18 cellular contexts compared by ENCODE assay signal in genomic region chr6:48671506-48671905, GRCh38.
A peak's percentile ranks its signal among the peaks of the same experiment; 100 is the strongest.
DNase-seq lines count a peak whose midpoint lies in the region; ATAC-seq and TF ChIP-seq lines count a peak whose summit lies in the region.
"Had no signal": no experiment of that assay in that cellular context is flagged by ENCODE, and none has a peak within 500 bp of the region (broad histone marks: within the 10 kb centered on the region; RNA-seq: fewer than 3 reads in every experiment).

No MANE protein-coding gene starts in this region.

- H2BK120ac ChIP-seq in neuronal stem cell (ENCODE audit: low read depth, low read length) = no peak overlapping the region

- no peak overlapping the region for H2BK5ac ChIP-seq in neuronal stem cell (ENCODE audit: low read length)

- H3K4me1 ChIP-seq in foreskin keratinocyte (peaks cover 5% of the 10 kb centered on the region), neuronal stem cell (ENCODE audit: control insufficient read depth in 2 of 2, insufficient read depth in 1 of 2, low read depth in 1 of 2, low read length in 2 of 2) (no peaks in the 10 kb centered on the region)
- H3K4me1 ChIP-seq: A549; BLaER1 treated with 17β-estradiol and CSF1 and Interleukin-3, amounts not matched to agents 10 nM and 100 nM had no signal

- H3K4me3 ChIP-seq in cardiac fibroblast (replicated peaks in 1 of 2; ENCODE audit: low read depth in 2 of 2, low read length in 2 of 2) (no peak overlapping the region), neuronal stem cell (ENCODE audit: low read length in 2 of 2) (no peak overlapping the region)
- H3K4me3 ChIP-seq: A549; BLaER1 treated with 17β-estradiol and CSF1 and Interleukin-3, amounts not matched to agents 10 nM and 100 nM had no signal

- no peak overlapping the region for H2AFZ ChIP-seq in neuronal stem cell (ENCODE audit: low read length)

- no peak overlapping the region for H3K4ac ChIP-seq in neuronal stem cell (ENCODE audit: low read length)

- no peak overlapping the region for H3K18ac ChIP-seq in neuronal stem cell (ENCODE audit: low read length)

- no peak overlapping the region for H4K91ac ChIP-seq in neuronal stem cell (ENCODE audit: low read depth, low read length, poor library complexity)

- DNase-seq in ELR (ENCODE audit: low read depth) (peak; percentile 21), M059J (ENCODE audit: low read depth) (peak; percentile 16), cardiac fibroblast (ENCODE audit: low read depth in 2 of 2) (peak; percentile 11 to 18), foreskin keratinocyte (peak; percentile 28 to 39), neuronal stem cell (ENCODE audit: low spot score) (no peak), NCI-H2227 treated with DMSO at 0.1 percent for 48 hours (lab: John Stamatoyannopoulos, UW) (no peak)
- no peak for DNase-seq in stimulated activated CD4-positive, alpha-beta T cell treated with anti-CD3 and anti-CD28 coated beads, Interleukin-2, amount 100 ng/mL, for 24 hours
- DNase-seq: Calu3; CD8-positive, alpha-beta T cell; DMS53; NCI-H1105 treated with DMSO at 0.1 percent for 48 hours; NCI-H1694; NCI-H524; RPMI8226; SIG-M5 had no signal

- no peak overlapping the region for H3K4me2 ChIP-seq in neuronal stem cell (ENCODE audit: insufficient read depth, low read length, poor library complexity, severe bottlenecking)
- H3K4me2 ChIP-seq: A549; BLaER1 treated with 17β-estradiol and CSF1 and Interleukin-3, amounts not matched to agents 10 nM and 100 nM had no signal

- WGBS in neuronal stem cell (ENCODE audit: extremely low coverage in 2 of 2, insufficient read length in 2 of 2, insufficient replicate concordance in 1 of 2), 2 donors = no CpG with 5 or more reads among the region's 1 CpG

- TF ChIP-seq CTCF in cardiac fibroblast (IDR thresholded peaks at IDR 0.05; ENCODE audit: low read depth, low read length) = no peak
- no peak for TF ChIP-seq CTCF in foreskin keratinocyte (conservative IDR thresholded peaks at IDR 0.05)

- H3K36me3 ChIP-seq in neuronal stem cell (replicated peaks in 1 of 2; ENCODE audit: control insufficient read depth in 2 of 2, insufficient read depth in 2 of 2, low read length in 2 of 2) = no peaks in the 10 kb centered on the region
- H3K36me3 ChIP-seq: BLaER1 treated with 17β-estradiol and CSF1 and Interleukin-3, amounts not matched to agents 10 nM and 100 nM had no signal

- H3K79me1 ChIP-seq in neuronal stem cell (ENCODE audit: low read depth, low read length) = no peaks in the 10 kb centered on the region

- H4K8ac ChIP-seq in neuronal stem cell (ENCODE audit: low read depth, low read length) = no peak overlapping the region

- no peaks in the 10 kb centered on the region for H3K9me3 ChIP-seq in neuronal stem cell (replicated peaks in 1 of 2; ENCODE audit: control insufficient read depth in 2 of 2, insufficient read depth in 1 of 2, low read depth in 1 of 2, low read length in 2 of 2)
- H3K9me3 ChIP-seq: A549; BLaER1 treated with 17β-estradiol and CSF1 and Interleukin-3, amounts not matched to agents 10 nM and 100 nM had no signal

- no peak overlapping the region for H3K14ac ChIP-seq in neuronal stem cell (ENCODE audit: low read length)

- H2AK5ac ChIP-seq in neuronal stem cell (ENCODE audit: low read depth, low read length) = no peak overlapping the region

- no peak overlapping the region for H3K27ac ChIP-seq in foreskin keratinocyte
- H3K27ac ChIP-seq in neuronal stem cell (replicated peaks; ENCODE audit: low read length) = no peak overlapping the region
- H3K27ac ChIP-seq: A549; BLaER1 treated with 17β-estradiol and CSF1 and Interleukin-3, amounts not matched to agents 10 nM and 100 nM had no signal

- no peak overlapping the region for H3K23ac ChIP-seq in neuronal stem cell (ENCODE audit: low read depth, low read length, poor library complexity)

- H2BK15ac ChIP-seq in neuronal stem cell (ENCODE audit: low read length) = no peak overlapping the region

- peak; percentile 48 for ATAC-seq in foreskin keratinocyte
- ATAC-seq in HG03108 (IDR thresholded peaks at IDR 0.05; ENCODE audit: unreplicated experiment) = no peak
- ATAC-seq: A549; CD8-positive, alpha-beta T cell had no signal

- no peak overlapping the region for H2BK12ac ChIP-seq in neuronal stem cell (ENCODE audit: low read length)

- no peaks in the 10 kb centered on the region for H3K27me3 ChIP-seq in foreskin keratinocyte
- no peaks in the 10 kb centered on the region for H3K27me3 ChIP-seq in neuronal stem cell (ENCODE audit: control insufficient read depth in 3 of 3, insufficient read depth in 3 of 3, low read depth in 1 of 3, low read length in 3 of 3)
- H3K27me3 ChIP-seq: BLaER1 treated with 17β-estradiol and CSF1 and Interleukin-3, amounts not matched to agents 10 nM and 100 nM had no signal

- H3K9ac ChIP-seq in neuronal stem cell (ENCODE audit: low read depth, low read length, poor library complexity) = no peak overlapping the region
- H3K9ac ChIP-seq: BLaER1 treated with 17β-estradiol and CSF1 and Interleukin-3, amounts not matched to agents 10 nM and 100 nM had no signal

Comparison
In these comparisons a context has a peak if more than half of its experiments do, and no peak if none do; other contexts are left out.
1. DNase-seq: peak in ELR (single experiment), M059J (single experiment), cardiac fibroblast (2 of 2) and foreskin keratinocyte (2 of 2); none in neuronal stem cell (single experiment), NCI-H2227 treated with DMSO at 0.1 percent for 48 hours (single experiment) and stimulated activated CD4-positive, alpha-beta T cell treated with anti-CD3 and anti-CD28 coated beads, Interleukin-2, amount 100 ng/mL, for 24 hours (0 of 2).